ENCODE assay signal across 1 cellular context in genomic region chr2:44955593-44956449, GRCh38.
TF ChIP-seq lines count a peak whose summit lies in the region.

No MANE protein-coding gene starts in this region.

TF ChIP-seq in HepG2, 621 proteins besides CTCF, POLR2A, EP300 and RAD21 (continued from another document and continues in another):
- TF ChIP-seq, protein P1, sequence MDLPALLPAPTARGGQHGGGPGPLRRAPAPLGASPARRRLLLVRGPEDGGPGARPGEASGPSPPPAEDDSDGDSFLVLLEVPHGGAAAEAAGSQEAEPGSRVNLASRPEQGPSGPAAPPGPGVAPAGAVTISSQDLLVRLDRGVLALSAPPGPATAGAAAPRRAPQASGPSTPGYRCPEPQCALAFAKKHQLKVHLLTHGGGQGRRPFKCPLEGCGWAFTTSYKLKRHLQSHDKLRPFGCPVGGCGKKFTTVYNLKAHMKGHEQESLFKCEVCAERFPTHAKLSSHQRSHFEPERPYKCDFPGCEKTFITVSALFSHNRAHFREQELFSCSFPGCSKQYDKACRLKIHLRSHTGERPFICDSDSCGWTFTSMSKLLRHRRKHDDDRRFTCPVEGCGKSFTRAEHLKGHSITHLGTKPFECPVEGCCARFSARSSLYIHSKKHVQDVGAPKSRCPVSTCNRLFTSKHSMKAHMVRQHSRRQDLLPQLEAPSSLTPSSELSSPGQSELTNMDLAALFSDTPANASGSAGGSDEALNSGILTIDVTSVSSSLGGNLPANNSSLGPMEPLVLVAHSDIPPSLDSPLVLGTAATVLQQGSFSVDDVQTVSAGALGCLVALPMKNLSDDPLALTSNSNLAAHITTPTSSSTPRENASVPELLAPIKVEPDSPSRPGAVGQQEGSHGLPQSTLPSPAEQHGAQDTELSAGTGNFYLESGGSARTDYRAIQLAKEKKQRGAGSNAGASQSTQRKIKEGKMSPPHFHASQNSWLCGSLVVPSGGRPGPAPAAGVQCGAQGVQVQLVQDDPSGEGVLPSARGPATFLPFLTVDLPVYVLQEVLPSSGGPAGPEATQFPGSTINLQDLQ (CRISPR knock-in tag; IDR thresholded peaks at IDR 0.05) = peak; percentile 78; the same call in 1 of the 2 replicates
- TF ChIP-seq PAF1 (CRISPR knock-in tag; IDR thresholded peaks at IDR 0.05) (no peak), MAFG (CRISPR knock-in tag; IDR thresholded peaks at IDR 0.05) (no peak), ZFP37 (CRISPR knock-in tag; IDR thresholded peaks at IDR 0.05; ENCODE audit: borderline replicate concordance) (no peak), NONO (IDR thresholded peaks at IDR 0.05) (no peak), NONO (CRISPR knock-in tag; conservative IDR thresholded peaks at IDR 0.05) (peak; percentile 63; the same call in 1 of the 2 replicates), ZNF670 (CRISPR knock-in tag; IDR thresholded peaks at IDR 0.05; ENCODE audit: borderline replicate concordance) (no peak), SAFB2 (CRISPR knock-in tag; IDR thresholded peaks at IDR 0.05; ENCODE audit: borderline replicate concordance, low read depth) (no peak; the same call in 1 of the 2 replicates), MXI1 (IDR thresholded peaks at IDR 0.05; ENCODE audit: borderline replicate concordance, low read depth, low read length) (peak; percentile 53; the same call in 1 of the 3 replicates), HOXA5 (CRISPR knock-in tag; IDR thresholded peaks at IDR 0.05) (peak; percentile 63; the same call in 1 of the 2 replicates), IRF2 (CRISPR knock-in tag; IDR thresholded peaks at IDR 0.05) (peak; percentile 61), CSRNP2 (CRISPR knock-in tag; conservative IDR thresholded peaks at IDR 0.05; ENCODE audit: low read depth) (no peak), NFIB (CRISPR knock-in tag; IDR thresholded peaks at IDR 0.05; ENCODE audit: borderline replicate concordance) (no peak), ZNF543 (CRISPR knock-in tag; IDR thresholded peaks at IDR 0.05) (no peak), PBX3 (CRISPR knock-in tag; IDR thresholded peaks at IDR 0.05; ENCODE audit: borderline replicate concordance) (no peak), KLF6 (CRISPR knock-in tag; IDR thresholded peaks at IDR 0.05) (peak; percentile 64; the same call in 1 of the 2 replicates), NCOA5 (CRISPR knock-in tag; IDR thresholded peaks at IDR 0.05) (no peak), MTA3 (CRISPR knock-in tag; IDR thresholded peaks at IDR 0.05) (no peak), MED8 (CRISPR knock-in tag; IDR thresholded peaks at IDR 0.05; ENCODE audit: insufficient replicate concordance) (no peak), LCORL (IDR thresholded peaks at IDR 0.05) (no peak), LCORL (CRISPR knock-in tag; IDR thresholded peaks at IDR 0.05) (no peak; the same call in 1 of the 2 replicates), RXRA (CRISPR knock-in tag; IDR thresholded peaks at IDR 0.05) (peak; percentile 34; the same call in 1 of the 2 replicates), ZSCAN25 (CRISPR knock-in tag; IDR thresholded peaks at IDR 0.05) (no peak), ARID2 (CRISPR knock-in tag; IDR thresholded peaks at IDR 0.05; ENCODE audit: borderline replicate concordance) (no peak), MIXL1 (CRISPR knock-in tag; IDR thresholded peaks at IDR 0.05) (0 out of 2 replicates have a peak, but pooled peaks have one; percentile 50), CCAR2 (optimal IDR thresholded peaks at IDR 0.05; ENCODE audit: low read depth, low read length) (no peak), TBX2 (CRISPR knock-in tag; IDR thresholded peaks at IDR 0.05; ENCODE audit: borderline replicate concordance) (no peak), ZNF143 (CRISPR knock-in tag; IDR thresholded peaks at IDR 0.05) (no peak), DRAP1 (CRISPR knock-in tag; IDR thresholded peaks at IDR 0.05) (no peak), ZNF225 (CRISPR knock-in tag; IDR thresholded peaks at IDR 0.05) (peak; percentile 55; the same call in 1 of the 2 replicates), ZNF343 (CRISPR knock-in tag; IDR thresholded peaks at IDR 0.05) (no peak), THAP11 (CRISPR knock-in tag; IDR thresholded peaks at IDR 0.05) (peak; percentile 59), KAT7 (CRISPR knock-in tag; IDR thresholded peaks at IDR 0.05; ENCODE audit: borderline replicate concordance) (no peak), HDAC2 (CRISPR knock-in tag; IDR thresholded peaks at IDR 0.05) (peak; percentile 41; the same call in 1 of the 2 replicates), HNRNPL (IDR thresholded peaks at IDR 0.05; ENCODE audit: low read depth, low read length) (no peak), ATF3 (CRISPR knock-in tag; IDR thresholded peaks at IDR 0.05) (0 out of 2 replicates have a peak, but pooled peaks have one; percentile 41), NR2F2 (IDR thresholded peaks at IDR 0.05; ENCODE audit: borderline replicate concordance, low read depth) (no peak), ARID4A (CRISPR knock-in tag; IDR thresholded peaks at IDR 0.05; ENCODE audit: borderline replicate concordance) (peak; percentile 39; the same call in 1 of the 2 replicates)
- TF ChIP-seq, protein P2, sequence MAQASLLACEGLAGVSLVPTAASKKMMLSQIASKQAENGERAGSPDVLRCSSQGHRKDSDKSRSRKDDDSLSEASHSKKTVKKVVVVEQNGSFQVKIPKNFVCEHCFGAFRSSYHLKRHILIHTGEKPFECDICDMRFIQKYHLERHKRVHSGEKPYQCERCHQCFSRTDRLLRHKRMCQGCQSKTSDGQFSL (CRISPR knock-in tag; IDR thresholded peaks at IDR 0.05) = no peak; the same call in 1 of the 2 replicates
- TF ChIP-seq, protein P3, sequence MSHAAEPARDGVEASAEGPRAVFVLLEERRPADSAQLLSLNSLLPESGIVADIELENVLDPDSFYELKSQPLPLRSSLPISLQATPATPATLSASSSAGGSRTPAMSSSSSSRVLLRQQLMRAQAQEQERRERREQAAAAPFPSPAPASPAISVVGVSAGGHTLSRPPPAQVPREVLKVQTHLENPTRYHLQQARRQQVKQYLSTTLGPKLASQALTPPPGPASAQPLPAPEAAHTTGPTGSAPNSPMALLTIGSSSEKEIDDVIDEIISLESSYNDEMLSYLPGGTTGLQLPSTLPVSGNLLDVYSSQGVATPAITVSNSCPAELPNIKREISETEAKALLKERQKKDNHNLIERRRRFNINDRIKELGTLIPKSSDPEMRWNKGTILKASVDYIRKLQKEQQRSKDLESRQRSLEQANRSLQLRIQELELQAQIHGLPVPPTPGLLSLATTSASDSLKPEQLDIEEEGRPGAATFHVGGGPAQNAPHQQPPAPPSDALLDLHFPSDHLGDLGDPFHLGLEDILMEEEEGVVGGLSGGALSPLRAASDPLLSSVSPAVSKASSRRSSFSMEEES (CRISPR knock-in tag; IDR thresholded peaks at IDR 0.05) = peak; percentile 37; the same call in 1 of the 2 replicates
- TF ChIP-seq, protein P4, sequence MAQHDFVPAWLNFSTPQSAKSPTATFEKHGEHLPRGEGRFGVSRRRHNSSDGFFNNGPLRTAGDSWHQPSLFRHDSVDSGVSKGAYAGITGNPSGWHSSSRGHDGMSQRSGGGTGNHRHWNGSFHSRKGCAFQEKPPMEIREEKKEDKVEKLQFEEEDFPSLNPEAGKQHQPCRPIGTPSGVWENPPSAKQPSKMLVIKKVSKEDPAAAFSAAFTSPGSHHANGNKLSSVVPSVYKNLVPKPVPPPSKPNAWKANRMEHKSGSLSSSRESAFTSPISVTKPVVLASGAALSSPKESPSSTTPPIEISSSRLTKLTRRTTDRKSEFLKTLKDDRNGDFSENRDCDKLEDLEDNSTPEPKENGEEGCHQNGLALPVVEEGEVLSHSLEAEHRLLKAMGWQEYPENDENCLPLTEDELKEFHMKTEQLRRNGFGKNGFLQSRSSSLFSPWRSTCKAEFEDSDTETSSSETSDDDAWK (CRISPR knock-in tag; IDR thresholded peaks at IDR 0.05) = no peak
- TF ChIP-seq, protein P5, sequence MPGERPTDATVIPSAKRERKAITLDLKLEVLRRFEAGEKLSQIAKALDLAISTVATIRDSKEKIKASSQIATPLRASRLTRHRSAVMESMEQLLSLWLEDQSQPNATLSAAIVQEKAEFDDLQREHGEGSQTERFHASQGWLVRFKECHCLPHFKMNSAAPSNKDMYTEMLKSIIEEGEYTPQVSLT (CRISPR knock-in tag; IDR thresholded peaks at IDR 0.05; ENCODE audit: borderline replicate concordance, low read depth) = no peak
- TF ChIP-seq, protein P6, sequence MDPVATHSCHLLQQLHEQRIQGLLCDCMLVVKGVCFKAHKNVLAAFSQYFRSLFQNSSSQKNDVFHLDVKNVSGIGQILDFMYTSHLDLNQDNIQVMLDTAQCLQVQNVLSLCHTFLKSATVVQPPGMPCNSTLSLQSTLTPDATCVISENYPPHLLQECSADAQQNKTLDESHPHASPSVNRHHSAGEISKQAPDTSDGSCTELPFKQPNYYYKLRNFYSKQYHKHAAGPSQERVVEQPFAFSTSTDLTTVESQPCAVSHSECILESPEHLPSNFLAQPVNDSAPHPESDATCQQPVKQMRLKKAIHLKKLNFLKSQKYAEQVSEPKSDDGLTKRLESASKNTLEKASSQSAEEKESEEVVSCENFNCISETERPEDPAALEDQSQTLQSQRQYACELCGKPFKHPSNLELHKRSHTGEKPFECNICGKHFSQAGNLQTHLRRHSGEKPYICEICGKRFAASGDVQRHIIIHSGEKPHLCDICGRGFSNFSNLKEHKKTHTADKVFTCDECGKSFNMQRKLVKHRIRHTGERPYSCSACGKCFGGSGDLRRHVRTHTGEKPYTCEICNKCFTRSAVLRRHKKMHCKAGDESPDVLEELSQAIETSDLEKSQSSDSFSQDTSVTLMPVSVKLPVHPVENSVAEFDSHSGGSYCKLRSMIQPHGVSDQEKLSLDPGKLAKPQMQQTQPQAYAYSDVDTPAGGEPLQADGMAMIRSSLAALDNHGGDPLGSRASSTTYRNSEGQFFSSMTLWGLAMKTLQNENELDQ (CRISPR knock-in tag; IDR thresholded peaks at IDR 0.05; ENCODE audit: borderline replicate concordance) = no peak
